ENCODE assay signal across 13 cellular contexts in genomic region chr19:42193294-42193693, GRCh38.
"Had no signal": no experiment of that assay in that cellular context is flagged by ENCODE, and none has a peak within 500 bp of the region (broad histone marks: within the 10 kb centered on the region; RNA-seq: fewer than 3 reads in every experiment).

No MANE protein-coding gene starts in this region.

- H3K4me3 Mint-ChIP-seq: stimulated activated naive B cell treated with anti-CD40 and anti-IgM and Interleukin-4, amounts not matched to agents 10 μg/mL and 1 μg/mL and 100 μg/mL, for 72 hours; stimulated activated naive CD8-positive, alpha-beta T cell treated with anti-CD3 and anti-CD28 coated beads, Interleukin-15, amount 100 ng/mL, for 72 hours had no signal

- H3K27ac ChIP-seq: spleen, thoracic aorta had no signal

- H3K27me3 Mint-ChIP-seq: stimulated activated naive B cell treated with anti-CD40 and anti-IgM and Interleukin-4, amounts not matched to agents 10 μg/mL and 1 μg/mL and 100 μg/mL, for 72 hours; stimulated activated naive CD8-positive, alpha-beta T cell treated with anti-CD3 and anti-CD28 coated beads, Interleukin-15, amount 100 ng/mL, for 72 hours had no signal

- H3K79me2 ChIP-seq: hepatocyte had no signal

- ATAC-seq: naive thymus-derived CD4-positive, alpha-beta T cell; sciatic nerve; stimulated activated naive B cell treated with anti-CD40 and anti-IgM and Interleukin-4, amounts not matched to agents 10 μg/mL and 1 μg/mL and 100 μg/mL, for 72 hours; stimulated activated naive CD8-positive, alpha-beta T cell treated with anti-CD3 and anti-CD28 coated beads, Interleukin-15, amount 100 ng/mL, for 72 hours had no signal

- H3K4me3 ChIP-seq: hepatocyte, spleen, thoracic aorta had no signal

- H3K4me2 ChIP-seq: hepatocyte had no signal

- DNase-seq: erythroblast; head of caudate nucleus; mesendoderm; naive thymus-derived CD4-positive, alpha-beta T cell; spleen; stimulated activated CD4-positive, alpha-beta T cell treated with anti-CD3 and anti-CD28 coated beads, Interleukin-15, amount 100 ng/mL, for 24 hours; stimulated activated CD4-positive, alpha-beta T cell treated with anti-CD3 and anti-CD28 coated beads, Interleukin-1b, Interleukin-23, amount 100 ng/mL, for 48 hours; stimulated activated CD4-positive, alpha-beta T cell treated with anti-CD3 and anti-CD28 coated beads, Interleukin-4, amount 100 ng/mL, for 4 hours; stimulated activated naive B cell treated with anti-CD40 and anti-IgM and Interleukin-4, amounts not matched to agents 10 μg/mL and 1 μg/mL and 100 μg/mL, for 72 hours; stimulated activated naive CD8-positive, alpha-beta T cell treated with anti-CD3 and anti-CD28 coated beads, Interleukin-15, amount 100 ng/mL, for 72 hours had no signal

- H3K27ac Mint-ChIP-seq: stimulated activated naive B cell treated with anti-CD40 and anti-IgM and Interleukin-4, amounts not matched to agents 10 μg/mL and 1 μg/mL and 100 μg/mL, for 72 hours had no signal

- H2AFZ ChIP-seq: hepatocyte had no signal

- H3K27me3 ChIP-seq: spleen had no signal
